Comparison of ENCODE assay signal across 16 cellular contexts in genomic region chr13:91167706-91168459, GRCh38.
"Had no signal": no experiment of that assay in that cellular context is flagged by ENCODE, and none has a peak within 500 bp of the region (broad histone marks: within the 10 kb centered on the region; RNA-seq: fewer than 3 reads in every experiment).

No MANE protein-coding gene starts in this region.

- H3K27ac ChIP-seq: upper lobe of right lung had no signal

- DNase-seq: activated CD4-positive, CD25-positive, alpha-beta regulatory T cell treated with anti-CD3 and anti-CD28 coated beads, Interleukin-2, amount 50 U/mL, for 72 hours; activated naive CD4-positive, alpha-beta T cell treated with Interleukin-2 at 50 U/mL for 16 hours; activated T-cell treated with anti-CD3 and anti-CD28 coated beads for 4 hours; anterior cingulate cortex; effector memory CD4-positive, alpha-beta T cell; foreskin melanocyte; head of caudate nucleus; mesenchymal stem cell; natural killer cell; nucleus accumbens; right cardiac atrium; small intestine; stimulated activated CD4-positive, alpha-beta T cell treated with anti-CD3 and anti-CD28 coated beads, Interleukin-4, amount 100 ng/mL, for 24 hours; stimulated activated naive CD4-positive, alpha-beta T cell treated with Interleukin-2 at 50 U/mL for 16 hours; T1000; upper lobe of right lung had no signal

- ATAC-seq: natural killer cell, right cardiac atrium, upper lobe of right lung had no signal

- H3K27me3 ChIP-seq: upper lobe of right lung had no signal

- H3K36me3 ChIP-seq: upper lobe of right lung had no signal

- H3K9me3 ChIP-seq: upper lobe of right lung had no signal

- H3K4me3 ChIP-seq: upper lobe of right lung had no signal

- H3K4me1 ChIP-seq: upper lobe of right lung had no signal
